9 cellular contexts compared by ENCODE assay signal in the genomic region with DNA sequence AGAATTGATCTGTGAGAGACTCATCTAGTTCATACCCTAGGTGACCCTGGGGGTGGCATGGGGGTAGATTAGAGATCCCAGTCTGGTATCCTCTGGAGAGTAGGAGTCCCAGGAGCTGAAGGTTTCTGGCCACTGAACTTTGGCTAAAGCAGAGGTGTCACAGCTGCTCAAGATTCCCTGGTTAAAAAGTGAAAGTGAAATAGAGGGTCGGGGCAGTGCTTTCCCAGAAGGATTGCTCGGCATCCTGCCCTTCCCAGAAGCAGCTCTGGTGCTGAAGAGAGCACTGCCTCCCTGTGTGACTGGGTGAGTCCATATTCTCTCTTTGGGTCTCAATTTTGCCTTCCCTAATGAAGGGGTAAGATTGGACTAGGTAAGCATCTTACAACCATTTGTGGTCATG. TPM values are rescaled to one million over a fixed set of nuclear protein-coding genes. Genes with fewer than 3 reads are reported as not detected.
DNase-seq lines count a peak whose midpoint lies in the region; ATAC-seq and TF ChIP-seq lines count a peak whose summit lies in the region.
"Had no signal": no experiment of that assay in that cellular context is flagged by ENCODE, and none has a peak within 500 bp of the region (broad histone marks: within the 10 kb centered on the region; RNA-seq: fewer than 3 reads in every experiment).

No MANE protein-coding gene starts in this region.

- H3K9me3 ChIP-seq in mesodermal cell (ENCODE audit: control insufficient read depth, low read length) = no peaks in the 10 kb centered on the region

- peaks cover 57% of the 10 kb centered on the region for H3K36me3 ChIP-seq in mesodermal cell (ENCODE audit: control insufficient read depth, insufficient read depth, low read length)

- peak overlapping the region; percentile 32 to 79 for H3K4me3 Mint-ChIP-seq in activated T-cell treated with anti-CD3 and anti-CD28 coated beads, Interleukin-2, amount 50 U/mL, for 72 hours
- H3K4me3 Mint-ChIP-seq in type B pancreatic cell = peak overlapping the region; percentile 9

- peak overlapping the region; percentile 5 for H3K27ac ChIP-seq in mesodermal cell (ENCODE audit: low read depth, low read length, severe bottlenecking)

- no peaks in the 10 kb centered on the region for H3K4me1 ChIP-seq in mesodermal cell (ENCODE audit: control insufficient read depth, insufficient read depth, low read length, poor library complexity, severe bottlenecking)

- peak in 1 of 2 donors; percentile 1 for ATAC-seq in activated T-cell treated with anti-CD3 and anti-CD28 coated beads, Interleukin-2, amount 50 U/mL, for 72 hours (replicated peaks in 1 of 2)

- WGBS in mesodermal cell (ENCODE audit: insufficient coverage in 2 of 2), 2 experiments = 92 to 94% methylated on average over 2 of the region's 2 CpGs

- no peaks in the 10 kb centered on the region for H3K9me3 Mint-ChIP-seq in activated T-cell treated with anti-CD3 and anti-CD28 coated beads, Interleukin-2, amount 50 U/mL, for 72 hours
- H3K9me3 Mint-ChIP-seq in type B pancreatic cell = no peaks in the 10 kb centered on the region

- H3K4me3 ChIP-seq in cardiac fibroblast (replicated peaks in 1 of 2; ENCODE audit: low read depth in 2 of 2, low read length in 2 of 2) (peak overlapping the region in 1 of 2 donors; percentile 7), mesodermal cell (ENCODE audit: extremely low read depth, insufficient read depth, low read length, poor library complexity, severe bottlenecking) (no peak overlapping the region)

- peaks cover 22% of the 10 kb centered on the region for H3K4me1 Mint-ChIP-seq in activated T-cell treated with anti-CD3 and anti-CD28 coated beads, Interleukin-2, amount 50 U/mL, for 72 hours (ENCODE audit: low read depth)
- peaks cover 15% of the 10 kb centered on the region for H3K4me1 Mint-ChIP-seq in type B pancreatic cell (ENCODE audit: unreplicated experiment)

- no peak for DNase-seq in activated T-cell treated with anti-CD3 and anti-CD28 coated beads, Interleukin-2, amount 50 U/mL, for 72 hours
- DNase-seq in activated T-cell treated with anti-CD3 and anti-CD28 coated beads for 4 hours = no peak
- peak; percentile 29 to 70 for DNase-seq in cardiac fibroblast (ENCODE audit: low read depth in 2 of 2)
- no peak for DNase-seq in type B pancreatic cell (ENCODE audit: extremely low spot score, unreplicated experiment)
- DNase-seq in iPS-NIHi7 (ENCODE audit: extremely low spot score) = no peak
- no peak for DNase-seq in kidney glomerular epithelial cell (lab: John Stamatoyannopoulos, UW)
- no peak for DNase-seq in stimulated activated CD4-positive, alpha-beta T cell treated with anti-CD3 and anti-CD28 coated beads, Interleukin-4, amount 100 ng/mL, for 4 hours
- DNase-seq: stimulated activated CD4-positive, alpha-beta T cell treated with anti-CD3 and anti-CD28 coated beads, Interleukin-4, amount 100 ng/mL, for 1 hour had no signal

- TF ChIP-seq CTCF in cardiac fibroblast (IDR thresholded peaks at IDR 0.05; ENCODE audit: low read depth, low read length) (no peak), type B pancreatic cell (conservative IDR thresholded peaks at IDR 0.05) (no peak)

- peak overlapping the region; percentile 97 for H3K27ac Mint-ChIP-seq in activated T-cell treated with anti-CD3 and anti-CD28 coated beads, Interleukin-2, amount 50 U/mL, for 72 hours
- H3K27ac Mint-ChIP-seq in type B pancreatic cell = peak overlapping the region; percentile 50

- H3K27me3 Mint-ChIP-seq in activated T-cell treated with anti-CD3 and anti-CD28 coated beads, Interleukin-2, amount 50 U/mL, for 72 hours (ENCODE audit: low read depth) = no peaks in the 10 kb centered on the region
- no peaks in the 10 kb centered on the region for H3K27me3 Mint-ChIP-seq in type B pancreatic cell

- H3K36me3 Mint-ChIP-seq in activated T-cell treated with anti-CD3 and anti-CD28 coated beads, Interleukin-2, amount 50 U/mL, for 72 hours (ENCODE audit: insufficient read depth in 2 of 2) = peaks cover 2 to 5% of the 10 kb centered on the region in 2 donors
- peaks cover 8% of the 10 kb centered on the region for H3K36me3 Mint-ChIP-seq in type B pancreatic cell

RNA-seq across cellular contexts. Expression of gene IL18BP, which starts 0.7 kb away (rescaled TPM):
- 10 to 100 TPM; 16.7 to 19.0 TPM for total RNA-seq in activated T-cell treated with anti-CD3 and anti-CD28 coated beads, Interleukin-2, amount 50 U/mL, for 72 hours
- polyA plus RNA-seq in mesodermal cell (2013, experiment 1 of 2) = 7.6 TPM
- 6.1 TPM for polyA plus RNA-seq in mesodermal cell (2013, experiment 2 of 2)
- 10.6 and 15.7 TPM in 2 replicates for total RNA-seq in type B pancreatic cell (ENCODE audit: low replicate concordance)

Comparison
In these comparisons a context has a peak if more than half of its experiments do, and no peak if none do; other contexts are left out.
1. DNase-seq: peak in cardiac fibroblast (2 of 2); none in activated T-cell treated with anti-CD3 and anti-CD28 coated beads, Interleukin-2, amount 50 U/mL, for 72 hours (0 of 2), activated T-cell treated with anti-CD3 and anti-CD28 coated beads for 4 hours (single experiment), type B pancreatic cell (single experiment), iPS-NIHi7 (single experiment), kidney glomerular epithelial cell (single experiment) and stimulated activated CD4-positive, alpha-beta T cell treated with anti-CD3 and anti-CD28 coated beads, Interleukin-4, amount 100 ng/mL, for 4 hours (0 of 2).